ENCODE assay signal across 8 cellular contexts in the genomic region with DNA sequence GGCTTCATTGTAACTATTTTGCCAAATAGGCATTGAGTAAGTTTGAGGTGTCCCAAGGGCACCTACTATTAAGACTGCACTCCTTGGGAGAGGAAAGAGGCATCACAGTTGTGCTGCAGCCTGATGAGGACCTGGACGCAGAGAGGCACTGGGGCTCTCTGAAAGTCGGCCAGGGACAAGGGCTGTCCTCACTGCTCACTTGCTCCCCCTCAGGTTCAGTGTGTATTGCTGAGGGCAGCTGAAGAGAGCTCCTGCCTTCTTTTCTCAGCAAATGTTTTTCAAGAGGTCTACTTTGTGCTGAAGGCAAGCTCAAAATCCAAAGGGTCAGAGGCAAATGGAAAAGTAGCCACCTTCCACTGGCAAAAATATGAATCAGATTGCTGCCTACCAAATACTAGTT.
A peak's percentile ranks its signal among the peaks of the same experiment; 100 is the strongest.
DNase-seq lines count a peak whose midpoint lies in the region; ATAC-seq, FAIRE-seq and TF ChIP-seq lines count a peak whose summit lies in the region.

No MANE protein-coding gene starts in this region.

- no peak for FAIRE-seq in astrocyte (lab: Jason Lieb, UNC)

- peak; percentile 37 for TF ChIP-seq CTCF in astrocyte (IDR thresholded peaks at IDR 0.05; ENCODE audit: insufficient read depth, low read depth, low read length)
- TF ChIP-seq CTCF in gastrocnemius medialis (IDR thresholded peaks at IDR 0.05 in 4 of 5, conservative IDR thresholded peaks at IDR 0.05 in 1 of 5): no peak

- TF ChIP-seq POLR2A in gastrocnemius medialis (IDR thresholded peaks at IDR 0.05): no peak

- no peak overlapping the region for H3K9ac ChIP-seq in astrocyte (ENCODE audit: low read length)

- H3K4me1 ChIP-seq in astrocyte (ENCODE audit: insufficient read depth, low read length): no peaks in the 10 kb centered on the region
- no peaks in the 10 kb centered on the region for H3K4me1 ChIP-seq in gastrocnemius medialis

- H3K27me3 Mint-ChIP-seq in astrocyte (ENCODE audit: low read depth, unreplicated experiment) (no peaks in the 10 kb centered on the region), memory B cell (peaks cover 3% of the 10 kb centered on the region)

- intact Hi-C loops in gastrocnemius medialis (cut with DNase I; ENCODE audit: low total_unique reads): no loop called here

- ATAC-seq in GM21360 (IDR thresholded peaks at IDR 0.05; ENCODE audit: unreplicated experiment) (peak; percentile 94), memory B cell (ENCODE audit: low read depth) (peak; percentile 43), gastrocnemius medialis (no peak)

- H3K4me2 ChIP-seq in astrocyte (ENCODE audit: low read length): no peak overlapping the region

- H4K20me1 ChIP-seq in astrocyte (ENCODE audit: insufficient read depth, low read length): no peaks in the 10 kb centered on the region

- H3K36me3 ChIP-seq in astrocyte (ENCODE audit: insufficient read depth, low read length) (no peaks in the 10 kb centered on the region), gastrocnemius medialis (no peaks in the 10 kb centered on the region)

- H3K27me3 ChIP-seq in astrocyte (ENCODE audit: insufficient read depth, low read length) (no peaks in the 10 kb centered on the region), gastrocnemius medialis (no peaks in the 10 kb centered on the region)

- H2AFZ ChIP-seq in astrocyte (ENCODE audit: low read depth, low read length): no peak overlapping the region

- H3K4me3 ChIP-seq in astrocyte (ENCODE audit: insufficient read depth, low read depth, low read length) (no peak overlapping the region), gastrocnemius medialis (no peak overlapping the region)

- DNase-seq in ELF-1 (ENCODE audit: low read depth, low spot score) (peak; percentile 68), HT1080 (ENCODE audit: low read depth) (peak; percentile 40), astrocyte (ENCODE audit: low read depth) (peak; percentile 10), memory B cell (ENCODE audit: low spot score in 2 of 2) (no peak), middle frontal gyrus (ENCODE audit: extremely low spot score, low spot score) (no peak), gastrocnemius medialis (no peak), T-helper 9 cell (no peak)

- H3K9me3 Mint-ChIP-seq in astrocyte (ENCODE audit: unreplicated experiment) (no peaks in the 10 kb centered on the region), memory B cell (no peaks in the 10 kb centered on the region)

- no peaks in the 10 kb centered on the region for H3K36me3 Mint-ChIP-seq in astrocyte (ENCODE audit: low read depth, unreplicated experiment)
- no peaks in the 10 kb centered on the region for H3K36me3 Mint-ChIP-seq in memory B cell

- in situ Hi-C loops in gastrocnemius medialis (cut with MboI; ENCODE audit: low sequenced_read_pairs in 4 of 4): no loop called here

- H3K79me2 ChIP-seq in astrocyte (ENCODE audit: insufficient read depth, low read length): no peaks in the 10 kb centered on the region

- H3K27ac ChIP-seq in astrocyte (ENCODE audit: low read depth, low read length): no peak overlapping the region
- H3K27ac ChIP-seq in gastrocnemius medialis: no peak overlapping the region

- H3K9me3 ChIP-seq in astrocyte (ENCODE audit: insufficient read depth, low read depth, low read length) (no peaks in the 10 kb centered on the region), gastrocnemius medialis (no peaks in the 10 kb centered on the region)

- H3K4me1 Mint-ChIP-seq in astrocyte (ENCODE audit: low read depth, unreplicated experiment) (no peaks in the 10 kb centered on the region), memory B cell (no peaks in the 10 kb centered on the region)

- H3K27ac Mint-ChIP-seq in astrocyte (ENCODE audit: unreplicated experiment) (no peak overlapping the region), memory B cell (no peak overlapping the region)

- H3K4me3 Mint-ChIP-seq in astrocyte (ENCODE audit: unreplicated experiment) (no peak overlapping the region), memory B cell (no peak overlapping the region)

Comparison
In these comparisons a context has a peak if more than half of its experiments do, and no peak if none do; other contexts are left out.
1. DNase-seq: peak in ELF-1 (single experiment), HT1080 (single experiment) and astrocyte (single experiment); none in memory B cell (0 of 2), middle frontal gyrus (single experiment), gastrocnemius medialis (0 of 2) and T-helper 9 cell (single experiment).
2. ATAC-seq: peak in GM21360 (single experiment) and memory B cell (single experiment); none in gastrocnemius medialis (0 of 2).